In genomic region chr11:114208371-114208770, GRCh38 we compare ENCODE assay signal across 15 cellular contexts.
DNase-seq lines count a peak whose midpoint lies in the region; ATAC-seq and TF ChIP-seq lines count a peak whose summit lies in the region.
"Had no signal": no experiment of that assay in that cellular context is flagged by ENCODE, and none has a peak within 500 bp of the region (broad histone marks: within the 10 kb centered on the region; RNA-seq: fewer than 3 reads in every experiment).

No MANE protein-coding gene starts in this region.

- intact Hi-C loops in heart left ventricle (cut with DNase I), result no loop called here

- no peaks in the 10 kb centered on the region for H3K9me3 ChIP-seq in heart left ventricle

- peak; percentile 96 for ATAC-seq in activated CD8-positive, alpha-beta memory T cell treated with anti-CD3 and anti-CD28 coated beads, Interleukin-2, amount 10 ng/mL, durations not matched to agents 7 days and 5 days
- no peak for ATAC-seq in heart left ventricle
- ATAC-seq: HCT116, right cardiac atrium had no signal

- H3K9me3 Mint-ChIP-seq in activated CD8-positive, alpha-beta memory T cell treated with anti-CD3 and anti-CD28 coated beads, Interleukin-2, amount 10 ng/mL, durations not matched to agents 7 days and 5 days (ENCODE audit: low read depth), result no peaks in the 10 kb centered on the region
- H3K9me3 Mint-ChIP-seq: type B pancreatic cell had no signal

- peak; percentile 69 for DNase-seq in activated CD8-positive, alpha-beta memory T cell treated with anti-CD3 and anti-CD28 coated beads, Interleukin-2, amount 10 ng/mL, durations not matched to agents 7 days and 5 days
- DNase-seq in activated CD8-positive, alpha-beta memory T cell treated with anti-CD3 and anti-CD28 coated beads, Interleukin-2, amount 50 U/mL, for 4 hours, result no peak
- DNase-seq in T-helper 9 cell (peak; percentile 15), heart left ventricle (no peak), A172 (ENCODE audit: low spot score) (no peak)
- DNase-seq in effector CD4-positive, alpha-beta T cell, result peak; percentile 18
- DNase-seq in stimulated activated CD4-positive, alpha-beta T cell treated with anti-CD3 and anti-CD28 coated beads, Interleukin-4, amount 100 ng/mL, for 24 hours, result peak; percentile 11
- DNase-seq in NK-92 treated with Interleukin-12 subunit alpha and Interleukin-12 subunit beta, amount 100 ng/mL, for 24 hours (lab: John Stamatoyannopoulos, UW), result no peak
- DNase-seq: mammary epithelial cell, NCI-H1436, NCI-H748 treated with DMSO at 0.1 percent for 48 hours, right cardiac atrium, SIG-M5 had no signal

- H3K4me3 Mint-ChIP-seq in activated CD8-positive, alpha-beta memory T cell treated with anti-CD3 and anti-CD28 coated beads, Interleukin-2, amount 10 ng/mL, durations not matched to agents 7 days and 5 days, result no peak overlapping the region
- H3K4me3 Mint-ChIP-seq: type B pancreatic cell had no signal

- H3K27ac Mint-ChIP-seq in activated CD8-positive, alpha-beta memory T cell treated with anti-CD3 and anti-CD28 coated beads, Interleukin-2, amount 10 ng/mL, durations not matched to agents 7 days and 5 days, result peak overlapping the region; percentile 68
- H3K27ac Mint-ChIP-seq: type B pancreatic cell had no signal

- no peak overlapping the region for H3K4me3 ChIP-seq in heart left ventricle

- no peak for TF ChIP-seq POLR2A in heart left ventricle (IDR thresholded peaks at IDR 0.05)

- peaks cover 0 to 82% (median 18%) of the 10 kb centered on the region in 12 donors for H3K4me1 ChIP-seq in heart left ventricle

- H3K27me3 ChIP-seq in heart left ventricle, result no peaks in the 10 kb centered on the region

- no peaks in the 10 kb centered on the region for H3K27me3 Mint-ChIP-seq in activated CD8-positive, alpha-beta memory T cell treated with anti-CD3 and anti-CD28 coated beads, Interleukin-2, amount 10 ng/mL, durations not matched to agents 7 days and 5 days

- H3K36me3 ChIP-seq in heart left ventricle, result peaks cover 0 to 66% (median 17%) of the 10 kb centered on the region in 9 donors

- H3K36me3 Mint-ChIP-seq in activated CD8-positive, alpha-beta memory T cell treated with anti-CD3 and anti-CD28 coated beads, Interleukin-2, amount 10 ng/mL, durations not matched to agents 7 days and 5 days, result peaks cover 2% of the 10 kb centered on the region
- H3K36me3 Mint-ChIP-seq: type B pancreatic cell had no signal

- H3K27ac ChIP-seq in heart left ventricle, result peak overlapping the region in 1 of 12 donors; percentile 15

- WGBS in heart left ventricle, 4 donors, result 83 to 95% (median 93%) methylated on average over 2 of the region's 2 CpGs

- H3K4me1 Mint-ChIP-seq in activated CD8-positive, alpha-beta memory T cell treated with anti-CD3 and anti-CD28 coated beads, Interleukin-2, amount 10 ng/mL, durations not matched to agents 7 days and 5 days, result peaks cover 40% of the 10 kb centered on the region

- CTCF ChIA-PET in activated CD8-positive, alpha-beta memory T cell treated with anti-CD3 and anti-CD28 coated beads, Interleukin-2, amount 10 ng/mL, durations not matched to agents 7 days and 5 days (lab: Charles Lee), result interaction anchor here (1.1 to 3.1 kb wide), 3 partner anchors 23 to 312 kb away, joined by 3 to 17 read pairs (median 3); no protein-coding TSS in a partner anchor

- no peak for TF ChIP-seq CTCF in heart left ventricle (IDR thresholded peaks at IDR 0.05)

Comparison
In these comparisons a context has a peak if more than half of its experiments do, and no peak if none do; other contexts are left out.
1. DNase-seq: peak in activated CD8-positive, alpha-beta memory T cell treated with anti-CD3 and anti-CD28 coated beads, Interleukin-2, amount 10 ng/mL, durations not matched to agents 7 days and 5 days (single experiment), T-helper 9 cell (single experiment), effector CD4-positive, alpha-beta T cell (single experiment) and stimulated activated CD4-positive, alpha-beta T cell treated with anti-CD3 and anti-CD28 coated beads, Interleukin-4, amount 100 ng/mL, for 24 hours (single experiment); none in activated CD8-positive, alpha-beta memory T cell treated with anti-CD3 and anti-CD28 coated beads, Interleukin-2, amount 50 U/mL, for 4 hours (single experiment), NK-92 treated with Interleukin-12 subunit alpha and Interleukin-12 subunit beta, amount 100 ng/mL, for 24 hours (single experiment), heart left ventricle (0 of 5) and A172 (single experiment).